ENCODE assay signal across 20 cellular contexts in genomic region chr2:178949584-178949983, GRCh38.
DNase-seq lines count a peak whose midpoint lies in the region; ATAC-seq, FAIRE-seq and TF ChIP-seq lines count a peak whose summit lies in the region.
"Had no signal": no experiment of that assay in that cellular context is flagged by ENCODE, and none has a peak within 500 bp of the region (broad histone marks: within the 10 kb centered on the region; RNA-seq: fewer than 3 reads in every experiment).

No MANE protein-coding gene starts in this region.

- no peaks in the 10 kb centered on the region for H3K79me2 ChIP-seq in GM12878 (ENCODE audit: control insufficient read depth, insufficient read depth, low read length)
- H3K79me2 ChIP-seq: parathyroid adenoma had no signal

- TF ChIP-seq POLR2A in GM12878 (IDR thresholded peaks at IDR 0.05; ENCODE audit: low read depth, low read length) = no peak
- TF ChIP-seq POLR2A in erythroblast (IDR thresholded peaks at IDR 0.05; ENCODE audit: low read length) = no peak

- ATAC-seq in GM18907 (IDR thresholded peaks at IDR 0.05; ENCODE audit: unreplicated experiment) = peak; percentile 82
- peak; percentile 93 for ATAC-seq in GM21447 (IDR thresholded peaks at IDR 0.05; ENCODE audit: unreplicated experiment)
- peak; percentile 72 for ATAC-seq in HG03064 (IDR thresholded peaks at IDR 0.05; ENCODE audit: low read depth, unreplicated experiment)
- ATAC-seq in GM12878 = no peak
- ATAC-seq: activated naive CD4-positive, alpha-beta T cell treated with anti-CD3 and anti-CD28 coated beads, Interleukin-2, amount 50 U/mL, for 72 hours had no signal

- H2AFZ ChIP-seq in GM12878 (ENCODE audit: control insufficient read depth, low read depth, low read length) = peak overlapping the region; percentile 5; the same call in 1 of the 2 replicates
- H2AFZ ChIP-seq: parathyroid adenoma had no signal

- in situ Hi-C loops in GM12878 (cut with MboI) = no loop called here
- in situ Hi-C loops in KBM-7 (cut with MboI; ENCODE audit: low pct_unique_long_range_greater_than_20kb, low sequenced_read_pairs) = no loop called here

- no peaks in the 10 kb centered on the region for H3K27me3 ChIP-seq in GM12878 (replicated peaks in 1 of 2; ENCODE audit: control insufficient read depth in 2 of 2, insufficient read depth in 2 of 2, low read length in 1 of 2)
- H3K27me3 ChIP-seq: testis had no signal

- 86% methylated on average over 4 of the region's 4 CpGs for WGBS in GM12878 (ENCODE audit: insufficient coverage, insufficient replicate concordance, low lambda C conversion rate, missing lambda C conversion rate)

- no peak overlapping the region for H3K4me3 ChIP-seq in GM12878
- H3K4me3 ChIP-seq: left ventricle myocardium inferior, SK-N-MC, testis had no signal

- RAD21 ChIA-PET in GM12878 (lab: Charles Lee; ENCODE audit: unreplicated experiment) = no interaction called here

- H3K4me1 ChIP-seq in GM12878 (ENCODE audit: control insufficient read depth, insufficient read depth, low read length) = no peaks in the 10 kb centered on the region
- H3K4me1 ChIP-seq: Caco-2, parathyroid adenoma, testis had no signal

- no peaks in the 10 kb centered on the region for H3K36me3 ChIP-seq in GM12878 (ENCODE audit: control insufficient read depth in 2 of 2, insufficient read depth in 2 of 2, low read length in 1 of 2)
- H3K36me3 ChIP-seq: left ventricle myocardium inferior had no signal

- no TSS peak for BruUV-seq in GM12878 (replicated peaks; lab: Mats Ljungman, UMichigan)

- no peaks in the 10 kb centered on the region for H3K9me3 ChIP-seq in GM12878 (replicated peaks; ENCODE audit: control insufficient read depth, insufficient read depth, low read length)
- H3K9me3 ChIP-seq: Caco-2, testis had no signal

- no peak overlapping the region for H3K9ac ChIP-seq in GM12878 (ENCODE audit: control insufficient read depth, insufficient read depth, low read length)
- H3K9ac ChIP-seq: parathyroid adenoma had no signal

- CTCF ChIA-PET in GM12878 (lab: Yijun Ruan, JAX) = interaction anchor here (1.0 to 1.4 kb wide), 5 partner anchors 11 to 195 kb away, joined by 3 read pairs; no protein-coding TSS in a partner anchor

- peak; percentile 41 for FAIRE-seq in GM12878 (lab: Jason Lieb, UNC)
- FAIRE-seq: small intestine had no signal

- SMC1A ChIA-PET in GM12878 (lab: Charles Lee; ENCODE audit: uncharacterized antibody, unreplicated experiment) = interaction anchor here (1.0 to 1.7 kb wide), 4 partner anchors 10 to 38 kb away, joined by 3 to 8 read pairs (median 4); no protein-coding TSS in a partner anchor

- POLR2A ChIA-PET in GM12878 (lab: Charles Lee) = interaction anchor here (1.1 kb wide), 1 partner anchor 22 kb away, joined by 3 read pairs; no protein-coding TSS in a partner anchor

- no peak for DNase-seq in GM12878 (ENCODE audit: low read depth, low spot score)
- DNase-seq in erythroblast (lab: John Stamatoyannopoulos, UW) = no peak
- no peak for DNase-seq in KBM-7
- no peak for DNase-seq in T1000 (lab: John Stamatoyannopoulos, UW)
- DNase-seq: activated CD4-positive, alpha-beta T cell treated with anti-CD3 and anti-CD28 coated beads, Interleukin-2, amount 50 U/mL, for 48 hours; activated T-cell treated with anti-CD3 and anti-CD28 coated beads, Interleukin-2, amount 50 U/mL, for 24 hours; Caco-2; dermis blood vessel endothelial cell; left ventricle myocardium inferior; NCI-H1930; NCI-H510A treated with DMSO at 0.1 percent for 48 hours; small intestine; stimulated activated CD4-positive, alpha-beta T cell treated with anti-CD3 and anti-CD28 coated beads, Interleukin-4, amount 100 ng/mL, for 4 hours; testis had no signal

- no peaks in the 10 kb centered on the region for H4K20me1 ChIP-seq in GM12878 (ENCODE audit: control insufficient read depth, insufficient read depth)

- H3K4me2 ChIP-seq in GM12878 (ENCODE audit: control insufficient read depth, insufficient read depth) = no peak overlapping the region

- TF ChIP-seq RAD21 in GM12878 (IDR thresholded peaks at IDR 0.05; ENCODE audit: insufficient read depth, low read depth, low read length) = no peak

- TF ChIP-seq CTCF in GM12878 (IDR thresholded peaks at IDR 0.05 in 2 of 3, conservative IDR thresholded peaks at IDR 0.05 in 1 of 3; ENCODE audit: control insufficient read depth in 2 of 3, extremely low read depth in 1 of 3, insufficient read depth in 1 of 3, low read depth in 3 of 3, low read length in 3 of 3) = no peak

- no peak for TF ChIP-seq EP300 in GM12878 (IDR thresholded peaks at IDR 0.05; ENCODE audit: borderline replicate concordance in 1 of 2, control insufficient read depth in 1 of 2, low read depth in 2 of 2, low read length in 2 of 2)

- no peak overlapping the region for H3K27ac ChIP-seq in GM12878 (ENCODE audit: control insufficient read depth, insufficient read depth)
- H3K27ac ChIP-seq: left ventricle myocardium inferior, parathyroid adenoma, SK-N-MC, testis had no signal

- intact Hi-C loops in GM12878 (cut with micrococcal nuclease; ENCODE audit: unreplicated experiment) = no loop called here

TF ChIP-seq in GM12878, 131 proteins besides CTCF, POLR2A, EP300 and RAD21:
- TF ChIP-seq NKRF (conservative IDR thresholded peaks at IDR 0.05) = no peak
- no peak for TF ChIP-seq NR2C1 (IDR thresholded peaks at IDR 0.05)
- TF ChIP-seq ETV6 (conservative IDR thresholded peaks at IDR 0.05 in 1 of 2, IDR thresholded peaks at IDR 0.05 in 1 of 2; ENCODE audit: borderline replicate concordance in 1 of 2, low read depth in 1 of 2) = no peak
- no peak for TF ChIP-seq BACH1 (IDR thresholded peaks at IDR 0.05; ENCODE audit: borderline replicate concordance)
- TF ChIP-seq E4F1 (IDR thresholded peaks at IDR 0.05; ENCODE audit: borderline replicate concordance, partially characterized antibody) = no peak
- no peak for TF ChIP-seq YBX1 (IDR thresholded peaks at IDR 0.05)
